Comparison of ENCODE assay signal across 9 cellular contexts in the genomic region with DNA sequence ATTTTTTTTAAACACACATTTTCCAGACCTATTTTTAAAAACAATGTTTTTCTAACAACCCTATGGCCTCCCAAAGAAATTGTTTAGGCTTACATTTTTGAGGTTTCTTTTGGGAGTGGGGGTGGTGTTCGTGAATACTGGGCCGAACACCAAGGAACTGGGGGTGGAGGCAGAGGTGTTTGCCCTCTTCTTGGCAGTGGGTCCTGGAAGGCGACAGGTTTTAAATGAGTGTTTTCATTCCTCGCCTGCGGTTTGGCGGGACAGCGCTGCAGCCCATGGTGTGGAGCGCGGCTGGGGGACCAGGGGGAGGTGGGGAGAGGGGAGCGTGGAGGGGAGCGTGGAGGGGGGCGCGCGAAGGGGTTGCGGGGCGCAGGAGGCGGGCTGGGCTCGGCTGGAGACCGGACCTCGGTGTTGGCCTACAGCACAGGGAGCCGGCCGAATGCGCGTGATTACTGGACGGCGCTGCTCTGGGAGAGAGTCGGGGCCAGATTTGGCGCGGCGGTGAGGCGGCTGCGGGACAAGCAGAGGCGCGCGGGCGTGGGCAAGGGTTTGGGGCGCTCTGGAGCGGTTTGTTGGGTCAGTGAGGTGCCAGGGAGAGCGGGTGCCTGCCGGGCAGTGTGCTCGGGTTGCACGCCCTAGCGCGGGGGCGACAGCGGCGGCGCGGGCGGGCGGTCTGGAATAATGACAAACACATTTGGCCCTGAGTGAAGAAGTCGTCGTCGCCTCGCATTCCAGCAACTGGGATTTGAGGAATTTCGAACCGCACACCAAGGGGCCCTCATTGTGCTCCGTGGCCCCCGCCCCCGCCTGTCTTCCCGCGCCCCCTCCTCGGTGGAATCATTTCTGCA. TPM values are rescaled to one million over a fixed set of nuclear protein-coding genes. Genes with fewer than 3 reads are reported as not detected.
A peak's percentile ranks its signal among the peaks of the same experiment; 100 is the strongest.
DNase-seq lines count a peak whose midpoint lies in the region; ATAC-seq and TF ChIP-seq lines count a peak whose summit lies in the region.
"Had no signal": no experiment of that assay in that cellular context is flagged by ENCODE, and none has a peak within 500 bp of the region (broad histone marks: within the 10 kb centered on the region; RNA-seq: fewer than 3 reads in every experiment).

No MANE protein-coding gene starts in this region.

- H3K27me3 ChIP-seq in SJSA1 (replicated peaks) = no peaks in the 10 kb centered on the region

- H3K9me3 ChIP-seq in ES-I3 (ENCODE audit: control insufficient read depth, insufficient read depth, low read length) (no peaks in the 10 kb centered on the region), SJSA1 (replicated peaks) (no peaks in the 10 kb centered on the region; the same call in 1 of the 2 replicates)

- peak overlapping the region; percentile 45 for H3K4me3 ChIP-seq in SJSA1
- H3K4me3 ChIP-seq in retinal pigment epithelial cell (ENCODE audit: low read length) = peak overlapping the region; percentile 4

- peak; percentile 67 to 74 for DNase-seq in SJSA1 (ENCODE audit: low read depth in 1 of 2, low spot score in 2 of 2)
- peak; percentile 51 for DNase-seq in left ventricle myocardium superior
- DNase-seq in retinal pigment epithelial cell (ENCODE audit: low read depth) = no peak
- no peak for DNase-seq in ureter (ENCODE audit: low spot score)
- DNase-seq in GM19240 (ENCODE audit: insufficient read length, low spot score) = no peak
- DNase-seq in HPDE6-E6E7 (ENCODE audit: extremely low spot score) = no peak

- no peak for TF ChIP-seq CTCF in retinal pigment epithelial cell (conservative IDR thresholded peaks at IDR 0.05; ENCODE audit: low read depth, low read length)

- H3K9ac ChIP-seq in ES-I3 (ENCODE audit: low read depth, low read length) = peak overlapping the region; percentile 50; the same call in 1 of the 2 replicates

- intact Hi-C loops in left ventricle myocardium superior (cut with micrococcal nuclease) = loop anchor here (10.0 kb wide), 2 partner anchors 315 to 1215 kb away; no protein-coding TSS in a partner anchor

- no peak for ATAC-seq in left ventricle myocardium superior
- ATAC-seq in GM18517 (IDR thresholded peaks at IDR 0.05; ENCODE audit: unreplicated experiment) = no peak

- H3K4me1 ChIP-seq in ES-I3 (ENCODE audit: insufficient read depth, low read length) (peaks cover 5% of the 10 kb centered on the region; the same call in 1 of the 2 replicates), SJSA1 (replicated peaks) (peaks cover 43% of the 10 kb centered on the region)

- H3K36me3 ChIP-seq in ES-I3 (ENCODE audit: insufficient read depth, low read length) (no peaks in the 10 kb centered on the region), SJSA1 (peaks cover 6% of the 10 kb centered on the region; the same call in 1 of the 2 replicates)

- peak overlapping the region; percentile 50 for H3K27ac ChIP-seq in SJSA1
- H3K27ac ChIP-seq: HL-60 had no signal

RNA-seq across cellular contexts. Expression of a gene that starts 0.8 kb away (rescaled TPM):
- 18.0 and 26.2 TPM in 2 replicates for total RNA-seq in SJSA1 (2014; rRNA removed; shearing (Covaris generic))
- total RNA-seq in left ventricle myocardium superior (21.6 TPM), ureter (96.5 TPM)

Comparison
In these comparisons a context has a peak if more than half of its experiments do, and no peak if none do; other contexts are left out.
1. DNase-seq: peak in SJSA1 (2 of 2) and left ventricle myocardium superior (single experiment); none in retinal pigment epithelial cell (single experiment), ureter (single experiment), GM19240 (single experiment) and HPDE6-E6E7 (single experiment).